In the genomic region with DNA sequence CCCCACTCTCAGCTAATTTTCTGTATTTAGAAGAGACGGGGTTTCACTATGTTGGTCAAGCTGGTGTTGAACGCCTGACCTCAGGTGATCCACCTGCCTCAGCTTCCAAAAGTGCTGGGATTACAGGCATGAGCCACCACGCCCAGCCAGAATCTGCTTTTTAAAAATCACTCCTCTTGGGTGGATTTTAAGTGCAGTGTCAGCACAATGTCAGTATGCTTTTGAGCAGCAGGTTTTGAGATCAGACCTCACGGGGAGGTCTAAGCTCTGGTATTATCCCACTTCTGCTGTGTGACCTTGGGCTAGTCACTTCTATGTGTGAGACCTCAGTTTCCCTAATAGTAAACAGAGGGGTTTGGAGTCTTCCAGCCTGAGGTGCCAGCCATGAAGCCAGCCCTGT, we compare ENCODE assay signal across 3 cellular contexts.
A peak's percentile ranks its signal among the peaks of the same experiment; 100 is the strongest.
TF ChIP-seq lines count a peak whose summit lies in the region.

No MANE protein-coding gene starts in this region.

TF ChIP-seq in A549, 52 proteins besides CTCF, POLR2A, EP300 and RAD21:
- TF ChIP-seq MAFK (IDR thresholded peaks at IDR 0.05; ENCODE audit: partially characterized antibody) = peak; percentile 91
- no peak for TF ChIP-seq TFCP2L1 (CRISPR knock-in tag; IDR thresholded peaks at IDR 0.05)

TF ChIP-seq in IMR-90, 13 proteins besides CTCF, POLR2A, EP300 and RAD21:
- TF ChIP-seq MAFK (IDR thresholded peaks at IDR 0.05; ENCODE audit: low read depth, low read length) (peak; percentile 85), MXI1 (IDR thresholded peaks at IDR 0.05; ENCODE audit: borderline replicate concordance, low read depth, low read length) (no peak)

TF ChIP-seq in H1, 55 proteins besides CTCF, POLR2A, EP300 and RAD21:
- TF ChIP-seq POLR2AphosphoS5 (IDR thresholded peaks at IDR 0.05; ENCODE audit: low read depth, low read length) = no peak
- 0 out of 2 replicates have a peak, but pooled peaks have one; percentile 34 for TF ChIP-seq MAFK (IDR thresholded peaks at IDR 0.05; ENCODE audit: low read depth, low read length)
TF ChIP-seq in H1: peak in this region for 1.
